Comparison of ENCODE assay signal across 8 cellular contexts in the genomic region with DNA sequence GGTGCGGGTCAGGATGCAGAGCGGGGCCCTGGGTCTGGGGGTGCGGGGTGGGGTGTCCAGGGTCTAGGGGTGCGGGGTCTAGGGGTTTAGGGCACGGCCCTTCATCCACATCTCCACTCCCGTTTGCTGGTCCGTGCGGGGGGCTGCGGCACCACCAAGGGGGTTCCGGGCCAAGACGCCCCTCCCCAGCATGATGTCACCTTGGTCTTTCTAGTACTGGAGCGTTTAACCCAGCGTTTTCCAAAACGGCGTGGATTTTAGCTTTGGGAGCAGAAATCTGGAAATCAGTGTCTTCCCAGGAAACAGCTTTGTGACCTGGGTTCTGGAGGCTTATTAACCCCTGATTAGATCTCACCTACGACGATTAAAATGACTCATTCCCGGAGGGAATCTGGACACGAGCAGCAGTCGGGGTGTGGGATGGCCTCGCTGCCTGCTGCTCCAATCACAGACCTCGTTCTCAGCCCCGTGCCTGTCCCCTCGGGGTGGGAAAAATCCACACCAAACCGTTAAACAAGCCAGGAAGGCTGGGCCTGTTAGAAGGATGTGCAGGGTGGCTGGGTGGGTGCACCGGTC. TPM values are rescaled to one million over a fixed set of nuclear protein-coding genes. Genes with fewer than 3 reads are reported as not detected.
DNase-seq lines count a peak whose midpoint lies in the region; ATAC-seq, FAIRE-seq and TF ChIP-seq lines count a peak whose summit lies in the region.

No MANE protein-coding gene starts in this region.

- TF ChIP-seq POLR2A in transverse colon (IDR thresholded peaks at IDR 0.05), result peak; percentile 11

- no peaks in the 10 kb centered on the region for H3K27me3 Mint-ChIP-seq in T-helper 1 cell treated with Interleukin-12 subunit alpha and Interleukin-12 subunit beta and Interleukin-4 antibody, amounts not matched to agents 30 μg/mL and 1 μg/mL, for 36 hours (ENCODE audit: low read depth)
- H3K27me3 Mint-ChIP-seq in memory B cell, result no peaks in the 10 kb centered on the region

- peaks cover 29% of the 10 kb centered on the region for H3K4me1 Mint-ChIP-seq in T-helper 1 cell treated with Interleukin-12 subunit alpha and Interleukin-12 subunit beta and Interleukin-4 antibody, amounts not matched to agents 30 μg/mL and 1 μg/mL, for 36 hours (ENCODE audit: low read depth)
- peaks cover 16% of the 10 kb centered on the region for H3K4me1 Mint-ChIP-seq in memory B cell

- H3K27me3 ChIP-seq in duodenal mucosa (ENCODE audit: control insufficient read depth in 1 of 2, insufficient read depth in 2 of 2, low read length in 2 of 2), result no peaks in the 10 kb centered on the region
- no peaks in the 10 kb centered on the region for H3K27me3 ChIP-seq in transverse colon

- H3K36me3 ChIP-seq in duodenal mucosa (ENCODE audit: control insufficient read depth in 1 of 2, insufficient read depth in 2 of 2, low read length in 2 of 2), result no peaks in the 10 kb centered on the region
- no peaks in the 10 kb centered on the region for H3K36me3 ChIP-seq in transverse colon

- peak overlapping the region; percentile 81 for H3K4me3 Mint-ChIP-seq in T-helper 1 cell treated with Interleukin-12 subunit alpha and Interleukin-12 subunit beta and Interleukin-4 antibody, amounts not matched to agents 30 μg/mL and 1 μg/mL, for 36 hours
- peak overlapping the region; percentile 82 for H3K4me3 Mint-ChIP-seq in memory B cell

- DNase-seq in T-helper 1 cell, result no peak
- DNase-seq in RCC 7860 (ENCODE audit: low spot score), result peak; percentile 24
- DNase-seq in memory B cell (ENCODE audit: low spot score in 2 of 2), result no peak
- DNase-seq in transverse colon, result peak; percentile 41
- no peak for DNase-seq in NOMO-1 treated with DMSO at 0.1 percent for 48 hours (lab: John Stamatoyannopoulos, UW; ENCODE audit: unreplicated experiment)

- H3K27ac Mint-ChIP-seq in T-helper 1 cell treated with Interleukin-12 subunit alpha and Interleukin-12 subunit beta and Interleukin-4 antibody, amounts not matched to agents 30 μg/mL and 1 μg/mL, for 36 hours, result peak overlapping the region; percentile 75
- H3K27ac Mint-ChIP-seq in memory B cell, result peak overlapping the region; percentile 63

- H3K9me3 Mint-ChIP-seq in T-helper 1 cell treated with Interleukin-12 subunit alpha and Interleukin-12 subunit beta and Interleukin-4 antibody, amounts not matched to agents 30 μg/mL and 1 μg/mL, for 36 hours, result no peaks in the 10 kb centered on the region
- H3K9me3 Mint-ChIP-seq in memory B cell, result no peaks in the 10 kb centered on the region

- H3K9me3 ChIP-seq in duodenal mucosa (ENCODE audit: control insufficient read depth in 1 of 2, low read length in 2 of 2), result no peaks in the 10 kb centered on the region
- no peaks in the 10 kb centered on the region for H3K9me3 ChIP-seq in transverse colon

- H3K4me3 ChIP-seq in duodenal mucosa (ENCODE audit: low read depth in 1 of 2, low read length in 2 of 2), result peak overlapping the region; percentile 79 to 86
- peak overlapping the region; percentile 76 to 99 (median 94) for H3K4me3 ChIP-seq in transverse colon

- peak overlapping the region; percentile 75 to 81 for H3K9ac ChIP-seq in duodenal mucosa (ENCODE audit: low read depth in 1 of 2, low read length in 2 of 2)

- intact Hi-C loops in transverse colon (cut with DNase I; ENCODE audit: low total_unique reads), result no loop called here

- H3K27ac ChIP-seq in duodenal mucosa (ENCODE audit: low read depth, low read length) (peak overlapping the region; percentile 81), transverse colon (peak overlapping the region; percentile 94 to 99 (median 98))

- in situ Hi-C loops in transverse colon (cut with MboI; ENCODE audit: low pct_ligation_motif_present in 1 of 4, low pct_unique_long_range_greater_than_20kb in 1 of 4, low sequenced_read_pairs in 3 of 4), result no loop called here

- ATAC-seq in memory B cell (ENCODE audit: low read depth), result no peak
- ATAC-seq in HG02642 (IDR thresholded peaks at IDR 0.05; ENCODE audit: poor library complexity, unreplicated experiment), result no peak

- 7 to 33% methylated on average over 1 to 22 of the region's 26 CpGs for WGBS in transverse colon (ENCODE audit: low coverage in 1 of 2), 2 donors

- peaks cover 2% of the 10 kb centered on the region for H3K36me3 Mint-ChIP-seq in T-helper 1 cell treated with Interleukin-12 subunit alpha and Interleukin-12 subunit beta and Interleukin-4 antibody, amounts not matched to agents 30 μg/mL and 1 μg/mL, for 36 hours (ENCODE audit: low read depth)
- peaks cover 3% of the 10 kb centered on the region for H3K36me3 Mint-ChIP-seq in memory B cell

- no peak for TF ChIP-seq CTCF in transverse colon (IDR thresholded peaks at IDR 0.05)

- no peak for TF ChIP-seq EP300 in transverse colon (IDR thresholded peaks at IDR 0.05; ENCODE audit: low read depth)

- FAIRE-seq in RCC 7860 (lab: Jason Lieb, UNC), result peak; percentile 55

- H3K4me1 ChIP-seq in duodenal mucosa (ENCODE audit: control insufficient read depth in 1 of 2, insufficient read depth in 2 of 2, low read length in 2 of 2), result peaks cover 33 to 44% of the 10 kb centered on the region in 2 donors
- H3K4me1 ChIP-seq in transverse colon, result peaks cover 26 to 53% (median 41%) of the 10 kb centered on the region in 4 donors

RNA-seq across cellular contexts. Expression of gene AP2A2, which starts 0.8 kb away (rescaled TPM):
- total RNA-seq in transverse colon, result 100 to 1,000 TPM in 2 of 4 donors, 10 to 100 TPM in 2; 70.5 to 130 (median 102) TPM

RNA-seq across cellular contexts. Expression of gene CHID1, which starts 15.8 kb away (rescaled TPM):
- total RNA-seq in transverse colon, result 10 to 100 TPM; 15.3 to 58.2 (median 41.4) TPM

Comparison
In these comparisons a context has a peak if more than half of its experiments do, and no peak if none do; other contexts are left out.
1. DNase-seq: peak in RCC 7860 (single experiment) and transverse colon (single experiment); none in T-helper 1 cell (0 of 5), memory B cell (0 of 2) and NOMO-1 treated with DMSO at 0.1 percent for 48 hours (single experiment).